Comparison of ENCODE assay signal across 10 cellular contexts in the genomic region with DNA sequence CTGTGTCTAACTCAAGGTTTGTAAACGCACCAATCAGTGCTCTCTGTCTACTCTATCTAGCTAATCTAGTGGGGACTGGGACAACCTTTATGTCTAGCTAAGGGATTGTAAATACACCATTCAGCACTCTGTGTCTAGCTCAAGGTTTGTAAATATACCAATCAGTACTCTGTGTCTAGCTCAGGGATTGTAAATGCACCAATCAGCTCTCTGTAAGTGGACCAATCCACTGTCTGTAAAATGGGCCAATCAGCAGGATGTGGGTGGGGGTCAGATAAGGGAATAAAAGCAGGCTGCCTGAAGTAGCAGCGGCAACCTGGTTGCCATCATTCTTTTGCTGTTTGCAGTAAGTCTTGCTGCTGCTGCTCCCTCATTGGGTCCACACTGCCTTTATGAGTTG. TPM values are rescaled to one million over a fixed set of nuclear protein-coding genes. Genes with fewer than 3 reads are reported as not detected.
"Had no signal": no experiment of that assay in that cellular context is flagged by ENCODE, and none has a peak within 500 bp of the region (broad histone marks: within the 10 kb centered on the region; RNA-seq: fewer than 3 reads in every experiment).

No MANE protein-coding gene starts in this region.

- H3K4me1 Mint-ChIP-seq: IgD-negative memory B cell had no signal

- H3K27me3 Mint-ChIP-seq: IgD-negative memory B cell had no signal

- H3K27ac Mint-ChIP-seq: HFFc6 had no signal

- FAIRE-seq: HTR-8/SVneo had no signal

- H3K27ac ChIP-seq: GM23248 had no signal

- H3K4me3 ChIP-seq: GM23248, HAP-1 had no signal

- H3K4me3 Mint-ChIP-seq: HFFc6, IgD-negative memory B cell had no signal

- ATAC-seq: HCT116 had no signal

- H3K9ac ChIP-seq: GM23248 had no signal

- H3K4me1 ChIP-seq: HAP-1 had no signal

- H2AFZ ChIP-seq: GM23248 had no signal

- H3K9me3 Mint-ChIP-seq: HFFc6, IgD-negative memory B cell had no signal

- H3K36me3 ChIP-seq: HAP-1 had no signal

- H3K9me3 ChIP-seq: HAP-1 had no signal

- DNase-seq: GM23248, GOT3, H7, HFFc6, KG1 had no signal

RNA-seq across cellular contexts. Expression of gene CYP2D6, which starts 8.4 kb away (rescaled TPM):
- total RNA-seq: GM23248, H4 had no signal
- polyA plus RNA-seq: IgD-negative memory B cell had no signal
